In genomic region chr16:84283314-84284167, GRCh38 we compare ENCODE assay signal across 18 cellular contexts. TPM values are rescaled to one million over a fixed set of nuclear protein-coding genes. Genes with fewer than 3 reads are reported as not detected.
A peak's percentile ranks its signal among the peaks of the same experiment; 100 is the strongest.
DNase-seq lines count a peak whose midpoint lies in the region; ATAC-seq, FAIRE-seq and TF ChIP-seq lines count a peak whose summit lies in the region.
"Had no signal": no experiment of that assay in that cellular context is flagged by ENCODE, and none has a peak within 500 bp of the region (broad histone marks: within the 10 kb centered on the region; RNA-seq: fewer than 3 reads in every experiment).

No MANE protein-coding gene starts in this region.

- no peak for TF ChIP-seq CTCF in kidney (IDR thresholded peaks at IDR 0.05; ENCODE audit: borderline replicate concordance, extremely low read depth, insufficient read depth)
- TF ChIP-seq CTCF in sigmoid colon (IDR thresholded peaks at IDR 0.05) = no peak
- TF ChIP-seq CTCF in HFFc6 (IDR thresholded peaks at IDR 0.05) = no peak

- H4K20me1 ChIP-seq in GM23248 (ENCODE audit: insufficient read depth) = no peaks in the 10 kb centered on the region

- H3K4me1 ChIP-seq in GM23248 (ENCODE audit: insufficient read depth) = no peaks in the 10 kb centered on the region
- peaks cover 20 to 23% of the 10 kb centered on the region in 2 donors for H3K4me1 ChIP-seq in duodenal mucosa (ENCODE audit: control insufficient read depth in 1 of 2, insufficient read depth in 2 of 2, low read length in 2 of 2)
- peaks cover 10 to 19% of the 10 kb centered on the region in 2 donors for H3K4me1 ChIP-seq in kidney (ENCODE audit: control insufficient read depth in 1 of 2, insufficient read depth in 1 of 2, low read depth in 1 of 2, low read length in 2 of 2)
- H3K4me1 ChIP-seq in sigmoid colon = peaks cover 0 to 29% (median 25%) of the 10 kb centered on the region in 4 donors

- in situ Hi-C loops in GM23248 (cut with MboI) = loop anchor here (10.0 kb wide), 1 partner anchor 201 kb away; no protein-coding TSS in a partner anchor

- no peak for DNase-seq in GM23248
- peak; percentile 82 for DNase-seq in kidney
- no peak for DNase-seq in sigmoid colon
- DNase-seq in ecto neural progenitor cell (ENCODE audit: low spot score) = no peak
- no peak for DNase-seq in HFFc6
- no peak for DNase-seq in head of caudate nucleus
- DNase-seq: activated CD8-positive, alpha-beta memory T cell treated with anti-CD3 and anti-CD28 coated beads for 24 hours; activated gamma-delta T cell treated with Interleukin-2 at 50 U/mL for 16 hours; brain microvascular endothelial cell; effector memory CD8-positive, alpha-beta T cell; NCI-H2171 treated with DMSO at 0.1 percent for 48 hours; substantia nigra had no signal

- peaks cover 44% of the 10 kb centered on the region for H3K27me3 Mint-ChIP-seq in HFFc6 (ENCODE audit: insufficient read depth)

- no peaks in the 10 kb centered on the region for H3K9me2 ChIP-seq in GM23248 (ENCODE audit: insufficient read depth)

- peaks cover 19% of the 10 kb centered on the region for H3K4me1 Mint-ChIP-seq in HFFc6 (ENCODE audit: low read depth)

- no peak overlapping the region for H3K27ac Mint-ChIP-seq in HFFc6

- no peaks in the 10 kb centered on the region for H3K79me2 ChIP-seq in GM23248 (ENCODE audit: insufficient read depth)

- H3K36me3 Mint-ChIP-seq in HFFc6 (ENCODE audit: low read depth) = peaks cover 4% of the 10 kb centered on the region; the same call in 1 of the 2 replicates

- no peak overlapping the region for H3K27ac ChIP-seq in GM23248
- peak overlapping the region; percentile 25 for H3K27ac ChIP-seq in duodenal mucosa (ENCODE audit: low read depth, low read length)
- peak overlapping the region in 1 of 2 donors; percentile 15 for H3K27ac ChIP-seq in kidney (ENCODE audit: low read depth in 2 of 2, low read length in 2 of 2)
- H3K27ac ChIP-seq in sigmoid colon = peak overlapping the region; percentile 17 to 75 (median 44)
- H3K27ac ChIP-seq: brain microvascular endothelial cell, neutrophil had no signal

- H3K36me3 ChIP-seq in GM23248 (ENCODE audit: low read depth) (no peaks in the 10 kb centered on the region), duodenal mucosa (ENCODE audit: control insufficient read depth in 1 of 2, insufficient read depth in 2 of 2, low read length in 2 of 2) (no peaks in the 10 kb centered on the region), kidney (ENCODE audit: control insufficient read depth in 1 of 2, insufficient read depth in 2 of 2, low read length in 2 of 2) (no peaks in the 10 kb centered on the region), sigmoid colon (no peaks in the 10 kb centered on the region)
- H3K36me3 ChIP-seq: brain microvascular endothelial cell, neutrophil had no signal

- 60 to 65% methylated on average over 25 of the region's 25 CpGs for WGBS in GM23248 (ENCODE audit: low coverage in 1 of 2, low lambda C conversion rate in 2 of 2, missing lambda C conversion rate in 2 of 2), 2 experiments
- 70 to 76% methylated on average over 25 of the region's 25 CpGs for WGBS in sigmoid colon, 2 donors

- no peaks in the 10 kb centered on the region for H3K27me3 ChIP-seq in GM23248 (replicated peaks; ENCODE audit: insufficient read depth)
- no peaks in the 10 kb centered on the region for H3K27me3 ChIP-seq in duodenal mucosa (ENCODE audit: control insufficient read depth in 1 of 2, insufficient read depth in 2 of 2, low read length in 2 of 2)
- no peaks in the 10 kb centered on the region for H3K27me3 ChIP-seq in sigmoid colon
- H3K27me3 ChIP-seq: neutrophil had no signal

- H3K4me2 ChIP-seq in GM23248 (ENCODE audit: unreplicated experiment) = no peak overlapping the region

- intact Hi-C loops in kidney (cut with DNase I) = no loop called here
- intact Hi-C loops in sigmoid colon (cut with DNase I) = no loop called here
- intact Hi-C loops in head of caudate nucleus (cut with DNase I) = no loop called here

- FAIRE-seq in kidney (lab: Jason Lieb, UNC) = no peak
- FAIRE-seq: D721Med, TTC549 had no signal

- no peak for TF ChIP-seq EP300 in sigmoid colon (IDR thresholded peaks at IDR 0.05)

- no peak overlapping the region for H3K4me3 ChIP-seq in GM23248
- peak overlapping the region in 1 of 2 donors; percentile 28 for H3K4me3 ChIP-seq in duodenal mucosa (ENCODE audit: low read depth in 1 of 2, low read length in 2 of 2)
- no peak overlapping the region for H3K4me3 ChIP-seq in kidney (ENCODE audit: low read length in 2 of 2)
- H3K4me3 ChIP-seq in sigmoid colon = no peak overlapping the region

- no peaks in the 10 kb centered on the region for H3K9me3 ChIP-seq in GM23248 (ENCODE audit: low read depth)
- no peaks in the 10 kb centered on the region for H3K9me3 ChIP-seq in duodenal mucosa (ENCODE audit: control insufficient read depth in 1 of 2, low read length in 2 of 2)
- H3K9me3 ChIP-seq in kidney (ENCODE audit: control insufficient read depth in 1 of 2, low read length in 2 of 2) = no peaks in the 10 kb centered on the region
- no peaks in the 10 kb centered on the region for H3K9me3 ChIP-seq in sigmoid colon
- H3K9me3 ChIP-seq: neutrophil had no signal

- no peak for TF ChIP-seq POLR2A in sigmoid colon (IDR thresholded peaks at IDR 0.05)

- 0 out of 2 replicates have a peak overlapping the region, but pooled peaks have one; percentile 44 for H2AFZ ChIP-seq in GM23248

- H3K9ac ChIP-seq in GM23248 = no peak overlapping the region
- H3K9ac ChIP-seq in duodenal mucosa (ENCODE audit: low read depth in 1 of 2, low read length in 2 of 2) = peak overlapping the region; percentile 37 to 43
- H3K9ac ChIP-seq in kidney (ENCODE audit: low read length in 2 of 2) = no peak overlapping the region

- ATAC-seq in GM19324 (IDR thresholded peaks at IDR 0.05; ENCODE audit: low FRiP score, unreplicated experiment) = no peak
- ATAC-seq: effector memory CD8-positive, alpha-beta T cell had no signal

- H3F3A ChIP-seq in GM23248 (ENCODE audit: insufficient read depth) = no peaks in the 10 kb centered on the region

- H3K4me3 Mint-ChIP-seq in HFFc6 = no peak overlapping the region
- H3K4me3 Mint-ChIP-seq: effector memory CD8-positive, alpha-beta T cell had no signal

- H3K9me3 Mint-ChIP-seq in HFFc6 = no peaks in the 10 kb centered on the region; the same call in 1 of the 2 replicates
- H3K9me3 Mint-ChIP-seq: effector memory CD8-positive, alpha-beta T cell had no signal

RNA-seq across cellular contexts. Expression of gene WFDC1, which starts 11.1 kb away (rescaled TPM):
- 0.13 and 0.76 TPM in 2 replicates for total RNA-seq in GM23248 (2014; rRNA removed; shearing (Covaris generic))
- polyA plus RNA-seq in GM23248 (2016; fragmentation: Nextera tagmentation; extraction: Ambion mirVana) (0.35 and 0.87 TPM in 2 replicates), kidney (ENCODE audit: insufficient read depth, low read depth, low replicate concordance) (34.8 TPM), sigmoid colon (1 to 10 TPM; 3.0 to 6.6 (median 3.7) TPM)
- total RNA-seq in kidney (11.1 TPM), sigmoid colon (100 to 1,000 TPM in 2 of 4 donors, 10 to 100 TPM in 2; 15.3 to 173 (median 103) TPM)
- total RNA-seq in HFFc6 (2021; fragmentation: NEBNext Ultra II Directional; extraction: Animal tissue kit (Norgen Biotek cat#: 25700)) = 10 to 100 TPM in 2 of 6 experiments, 1 to 10 TPM in 4; 2.4 to 34.5 (median 2.8) TPM

RNA-seq across cellular contexts. Expression of gene KCNG4, which starts 43.7 kb away (rescaled TPM):
- total RNA-seq in GM23248 (2014; rRNA removed; shearing (Covaris generic)) = not detected in 2 replicates
- polyA plus RNA-seq in GM23248 (2016; fragmentation: Nextera tagmentation; extraction: Ambion mirVana) (not detected in 2 replicates), kidney (ENCODE audit: insufficient read depth, low read depth, low replicate concordance) (not detected), sigmoid colon (not detected)
- total RNA-seq in kidney (not detected), sigmoid colon (not detected)
- total RNA-seq in HFFc6 (2021; fragmentation: NEBNext Ultra II Directional; extraction: Animal tissue kit (Norgen Biotek cat#: 25700)) = not detected
- total RNA-seq: lower leg skin had no signal

Comparison
In these comparisons a context has a peak if more than half of its experiments do, and no peak if none do; other contexts are left out.
1. H3K9ac ChIP-seq: peak in duodenal mucosa (2 of 2); none in GM23248 (single experiment) and kidney (0 of 2).